ENCODE assay signal across 8 cellular contexts in genomic region chr22:29603358-29604191, GRCh38. TPM values are rescaled to one million over a fixed set of nuclear protein-coding genes. Genes with fewer than 3 reads are reported as not detected.
DNase-seq lines count a peak whose midpoint lies in the region; ATAC-seq and TF ChIP-seq lines count a peak whose summit lies in the region.

TSS of gene NF2 (plus strand) at chr22:29603633. CDS start at chr22:29603999, 366 bp downstream.

- H2AFZ ChIP-seq in Loucy (ENCODE audit: low read length), result peak within 1 kb of the TSS; percentile 87

- H3K27me3 ChIP-seq in H7 (ENCODE audit: control insufficient read depth, insufficient read depth, low read length) (no peaks in the 10 kb centered on the region), Loucy (ENCODE audit: insufficient read depth, low read length, poor library complexity, severe bottlenecking) (no peaks in the 10 kb centered on the region)

- H3K27ac Mint-ChIP-seq in natural killer cell treated with Interleukin-12 subunit alpha and Interleukin-12 subunit beta and Interleukin-15 and Interleukin-18, amount 100 ng/mL, for 72 hours, result peak within 1 kb of the TSS; percentile 86 to 93

- H3K9me3 Mint-ChIP-seq in natural killer cell treated with Interleukin-12 subunit alpha and Interleukin-12 subunit beta and Interleukin-15 and Interleukin-18, amount 100 ng/mL, for 72 hours, result no peaks in the 10 kb centered on the region

- peaks cover 20% of the 10 kb centered on the region for H3K4me1 ChIP-seq in ES-I3 (ENCODE audit: insufficient read depth, low read length)
- H3K4me1 ChIP-seq in Loucy (ENCODE audit: insufficient read depth, low read length, poor library complexity, severe bottlenecking), result peaks cover 37% of the 10 kb centered on the region

- peak; percentile 98 to 99 for ATAC-seq in natural killer cell treated with Interleukin-12 subunit alpha and Interleukin-12 subunit beta and Interleukin-15 and Interleukin-18, amount 100 ng/mL, for 72 hours
- peak; percentile 98 for ATAC-seq in stimulated activated naive CD8-positive, alpha-beta T cell treated with anti-CD3 and anti-CD28 coated beads, Interleukin-15, Interleukin-2, amounts not matched to agents 100 U/mL and 50 U/mL, for 24 hours

- peaks cover 32% of the 10 kb centered on the region for H4K20me1 ChIP-seq in Loucy (ENCODE audit: insufficient read depth, low read length, poor library complexity, severe bottlenecking)

- peak within 1 kb of the TSS; percentile 100 for H3K4me2 ChIP-seq in Loucy (ENCODE audit: low read depth, low read length, poor library complexity, severe bottlenecking)

- no peaks in the 10 kb centered on the region for H3K9me3 ChIP-seq in ES-I3 (ENCODE audit: control insufficient read depth, insufficient read depth, low read length)
- H3K9me3 ChIP-seq in Loucy (ENCODE audit: insufficient read depth, low read depth, low read length), result no peaks in the 10 kb centered on the region

- no peaks in the 10 kb centered on the region for H3K9me2 ChIP-seq in Loucy (replicated peaks; ENCODE audit: low read depth, low read length)

- peak within 1 kb of the TSS; percentile 95 for H3K4me3 Mint-ChIP-seq in natural killer cell treated with Interleukin-12 subunit alpha and Interleukin-12 subunit beta and Interleukin-15 and Interleukin-18, amount 100 ng/mL, for 72 hours

- H3K4me3 ChIP-seq in H7 (ENCODE audit: insufficient read depth, low read depth, low read length) (peak within 1 kb of the TSS; percentile 88), Loucy (ENCODE audit: low read length, poor library complexity, severe bottlenecking) (peak within 1 kb of the TSS; percentile 88)

- H3K36me3 Mint-ChIP-seq in natural killer cell treated with Interleukin-12 subunit alpha and Interleukin-12 subunit beta and Interleukin-15 and Interleukin-18, amount 100 ng/mL, for 72 hours, result no peaks in the 10 kb centered on the region

- H3K4me1 Mint-ChIP-seq in natural killer cell treated with Interleukin-12 subunit alpha and Interleukin-12 subunit beta and Interleukin-15 and Interleukin-18, amount 100 ng/mL, for 72 hours (ENCODE audit: low read depth in 2 of 2), result peaks cover 15 to 18% of the 10 kb centered on the region in 2 donors

- H3K27me3 Mint-ChIP-seq in natural killer cell treated with Interleukin-12 subunit alpha and Interleukin-12 subunit beta and Interleukin-15 and Interleukin-18, amount 100 ng/mL, for 72 hours, result no peaks in the 10 kb centered on the region

- TF ChIP-seq CTCF in Loucy (conservative IDR thresholded peaks at IDR 0.05; ENCODE audit: low read length), result peak; percentile 12; the same call in 1 of the 2 replicates

- H3K36me3 ChIP-seq in ES-I3 (ENCODE audit: insufficient read depth, low read length), result no peaks in the 10 kb centered on the region
- H3K36me3 ChIP-seq in H7 (replicated peaks; ENCODE audit: control insufficient read depth, insufficient read depth, low read length), result no peaks in the 10 kb centered on the region
- H3K36me3 ChIP-seq in Loucy (ENCODE audit: insufficient read depth, low read length), result no peaks in the 10 kb centered on the region

- H3K9ac ChIP-seq in ES-I3 (ENCODE audit: low read depth, low read length) (peak within 1 kb of the TSS; percentile 99), Loucy (ENCODE audit: low read depth, low read length, poor library complexity, severe bottlenecking) (peak within 1 kb of the TSS; percentile 88)

- no peaks in the 10 kb centered on the region for H3F3A ChIP-seq in Loucy (ENCODE audit: low read depth)

- DNase-seq in H7 (peak; percentile 99), SHP77 (lab: John Stamatoyannopoulos, UW) (peak; percentile 98 to 99), fibroblast of peridontal ligament (ENCODE audit: extremely low read depth) (peak; percentile 99)
- peak; percentile 99 for DNase-seq in activated effector memory CD4-positive, alpha-beta T cell treated with Interleukin-2 at 50 U/mL for 16 hours
- peak; percentile 99 for DNase-seq in natural killer cell treated with Interleukin-12 subunit alpha and Interleukin-12 subunit beta and Interleukin-15 and Interleukin-18, amount 100 ng/mL, for 72 hours (ENCODE audit: low spot score)
- DNase-seq in stimulated activated naive CD8-positive, alpha-beta T cell treated with anti-CD3 and anti-CD28 coated beads, Interleukin-15, Interleukin-2, amounts not matched to agents 100 U/mL and 50 U/mL, for 24 hours, result peak; percentile 98

- H3K79me2 ChIP-seq in Loucy (ENCODE audit: insufficient read depth, low read length), result peaks cover 45% of the 10 kb centered on the region

RNA-seq across cellular contexts. Expression of gene NF2, which starts in this region (rescaled TPM):
- total RNA-seq in H7 (2014; rRNA removed; shearing (Covaris generic)), result 52.0 and 56.5 TPM in 2 replicates
- total RNA-seq in natural killer cell treated with Interleukin-12 subunit alpha and Interleukin-12 subunit beta and Interleukin-15 and Interleukin-18, amount 100 ng/mL, for 72 hours, result 10 to 100 TPM; 58.2 to 70.9 TPM

Comparison
In these comparisons a context has a peak if more than half of its experiments do, and no peak if none do; other contexts are left out.
1. Peak in every context shown above with its lines: DNase-seq, ATAC-seq and H3K4me3 ChIP-seq.